In the genomic region with DNA sequence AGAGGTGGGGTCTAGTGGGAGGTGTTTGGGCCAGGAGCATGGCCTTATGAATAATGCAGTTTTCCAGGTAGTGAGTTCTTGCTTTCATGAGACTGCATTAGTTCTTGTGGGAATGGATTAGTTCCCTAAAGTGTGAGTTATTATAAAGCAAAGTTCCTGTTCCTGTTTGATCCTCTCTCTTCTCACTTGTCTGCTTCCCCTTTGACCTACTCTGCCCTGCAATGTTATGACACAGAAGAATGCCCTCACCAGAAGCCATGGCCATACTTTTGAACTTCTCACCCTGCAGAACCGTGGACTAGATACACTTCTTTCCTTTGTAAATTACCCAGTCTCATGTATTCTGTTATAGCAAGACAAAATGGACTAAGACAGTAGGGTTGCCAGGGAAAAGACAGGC, we compare ENCODE assay signal across 1 cellular context.
TF ChIP-seq lines count a peak whose summit lies in the region.

No MANE protein-coding gene starts in this region.

TF ChIP-seq in GM23338, 12 proteins besides CTCF, POLR2A, EP300 and RAD21:
- TF ChIP-seq, protein P1, sequence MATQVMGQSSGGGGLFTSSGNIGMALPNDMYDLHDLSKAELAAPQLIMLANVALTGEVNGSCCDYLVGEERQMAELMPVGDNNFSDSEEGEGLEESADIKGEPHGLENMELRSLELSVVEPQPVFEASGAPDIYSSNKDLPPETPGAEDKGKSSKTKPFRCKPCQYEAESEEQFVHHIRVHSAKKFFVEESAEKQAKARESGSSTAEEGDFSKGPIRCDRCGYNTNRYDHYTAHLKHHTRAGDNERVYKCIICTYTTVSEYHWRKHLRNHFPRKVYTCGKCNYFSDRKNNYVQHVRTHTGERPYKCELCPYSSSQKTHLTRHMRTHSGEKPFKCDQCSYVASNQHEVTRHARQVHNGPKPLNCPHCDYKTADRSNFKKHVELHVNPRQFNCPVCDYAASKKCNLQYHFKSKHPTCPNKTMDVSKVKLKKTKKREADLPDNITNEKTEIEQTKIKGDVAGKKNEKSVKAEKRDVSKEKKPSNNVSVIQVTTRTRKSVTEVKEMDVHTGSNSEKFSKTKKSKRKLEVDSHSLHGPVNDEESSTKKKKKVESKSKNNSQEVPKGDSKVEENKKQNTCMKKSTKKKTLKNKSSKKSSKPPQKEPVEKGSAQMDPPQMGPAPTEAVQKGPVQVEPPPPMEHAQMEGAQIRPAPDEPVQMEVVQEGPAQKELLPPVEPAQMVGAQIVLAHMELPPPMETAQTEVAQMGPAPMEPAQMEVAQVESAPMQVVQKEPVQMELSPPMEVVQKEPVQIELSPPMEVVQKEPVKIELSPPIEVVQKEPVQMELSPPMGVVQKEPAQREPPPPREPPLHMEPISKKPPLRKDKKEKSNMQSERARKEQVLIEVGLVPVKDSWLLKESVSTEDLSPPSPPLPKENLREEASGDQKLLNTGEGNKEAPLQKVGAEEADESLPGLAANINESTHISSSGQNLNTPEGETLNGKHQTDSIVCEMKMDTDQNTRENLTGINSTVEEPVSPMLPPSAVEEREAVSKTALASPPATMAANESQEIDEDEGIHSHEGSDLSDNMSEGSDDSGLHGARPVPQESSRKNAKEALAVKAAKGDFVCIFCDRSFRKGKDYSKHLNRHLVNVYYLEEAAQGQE (IDR thresholded peaks at IDR 0.05; ENCODE audit: unreplicated experiment) = no peak
- TF ChIP-seq EZH2 (IDR thresholded peaks at IDR 0.05; ENCODE audit: low read depth, unreplicated experiment) = no peak
- TF ChIP-seq ZNF114 (CRISPR knock-in tag; IDR thresholded peaks at IDR 0.05) = no peak
- no peak for TF ChIP-seq ZNF331 (CRISPR knock-in tag; IDR thresholded peaks at IDR 0.05; ENCODE audit: low read depth)
- TF ChIP-seq, protein P2, sequence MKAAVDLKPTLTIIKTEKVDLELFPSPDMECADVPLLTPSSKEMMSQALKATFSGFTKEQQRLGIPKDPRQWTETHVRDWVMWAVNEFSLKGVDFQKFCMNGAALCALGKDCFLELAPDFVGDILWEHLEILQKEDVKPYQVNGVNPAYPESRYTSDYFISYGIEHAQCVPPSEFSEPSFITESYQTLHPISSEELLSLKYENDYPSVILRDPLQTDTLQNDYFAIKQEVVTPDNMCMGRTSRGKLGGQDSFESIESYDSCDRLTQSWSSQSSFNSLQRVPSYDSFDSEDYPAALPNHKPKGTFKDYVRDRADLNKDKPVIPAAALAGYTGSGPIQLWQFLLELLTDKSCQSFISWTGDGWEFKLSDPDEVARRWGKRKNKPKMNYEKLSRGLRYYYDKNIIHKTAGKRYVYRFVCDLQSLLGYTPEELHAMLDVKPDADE (IDR thresholded peaks at IDR 0.05) = no peak
- no peak for TF ChIP-seq POLR2AphosphoS5 (IDR thresholded peaks at IDR 0.05; ENCODE audit: low read depth)
- TF ChIP-seq STAT1 (IDR thresholded peaks at IDR 0.05; ENCODE audit: unreplicated experiment) = no peak
- no peak for TF ChIP-seq EZH2phosphoT487 (IDR thresholded peaks at IDR 0.05; ENCODE audit: unreplicated experiment)
- TF ChIP-seq, protein P3, sequence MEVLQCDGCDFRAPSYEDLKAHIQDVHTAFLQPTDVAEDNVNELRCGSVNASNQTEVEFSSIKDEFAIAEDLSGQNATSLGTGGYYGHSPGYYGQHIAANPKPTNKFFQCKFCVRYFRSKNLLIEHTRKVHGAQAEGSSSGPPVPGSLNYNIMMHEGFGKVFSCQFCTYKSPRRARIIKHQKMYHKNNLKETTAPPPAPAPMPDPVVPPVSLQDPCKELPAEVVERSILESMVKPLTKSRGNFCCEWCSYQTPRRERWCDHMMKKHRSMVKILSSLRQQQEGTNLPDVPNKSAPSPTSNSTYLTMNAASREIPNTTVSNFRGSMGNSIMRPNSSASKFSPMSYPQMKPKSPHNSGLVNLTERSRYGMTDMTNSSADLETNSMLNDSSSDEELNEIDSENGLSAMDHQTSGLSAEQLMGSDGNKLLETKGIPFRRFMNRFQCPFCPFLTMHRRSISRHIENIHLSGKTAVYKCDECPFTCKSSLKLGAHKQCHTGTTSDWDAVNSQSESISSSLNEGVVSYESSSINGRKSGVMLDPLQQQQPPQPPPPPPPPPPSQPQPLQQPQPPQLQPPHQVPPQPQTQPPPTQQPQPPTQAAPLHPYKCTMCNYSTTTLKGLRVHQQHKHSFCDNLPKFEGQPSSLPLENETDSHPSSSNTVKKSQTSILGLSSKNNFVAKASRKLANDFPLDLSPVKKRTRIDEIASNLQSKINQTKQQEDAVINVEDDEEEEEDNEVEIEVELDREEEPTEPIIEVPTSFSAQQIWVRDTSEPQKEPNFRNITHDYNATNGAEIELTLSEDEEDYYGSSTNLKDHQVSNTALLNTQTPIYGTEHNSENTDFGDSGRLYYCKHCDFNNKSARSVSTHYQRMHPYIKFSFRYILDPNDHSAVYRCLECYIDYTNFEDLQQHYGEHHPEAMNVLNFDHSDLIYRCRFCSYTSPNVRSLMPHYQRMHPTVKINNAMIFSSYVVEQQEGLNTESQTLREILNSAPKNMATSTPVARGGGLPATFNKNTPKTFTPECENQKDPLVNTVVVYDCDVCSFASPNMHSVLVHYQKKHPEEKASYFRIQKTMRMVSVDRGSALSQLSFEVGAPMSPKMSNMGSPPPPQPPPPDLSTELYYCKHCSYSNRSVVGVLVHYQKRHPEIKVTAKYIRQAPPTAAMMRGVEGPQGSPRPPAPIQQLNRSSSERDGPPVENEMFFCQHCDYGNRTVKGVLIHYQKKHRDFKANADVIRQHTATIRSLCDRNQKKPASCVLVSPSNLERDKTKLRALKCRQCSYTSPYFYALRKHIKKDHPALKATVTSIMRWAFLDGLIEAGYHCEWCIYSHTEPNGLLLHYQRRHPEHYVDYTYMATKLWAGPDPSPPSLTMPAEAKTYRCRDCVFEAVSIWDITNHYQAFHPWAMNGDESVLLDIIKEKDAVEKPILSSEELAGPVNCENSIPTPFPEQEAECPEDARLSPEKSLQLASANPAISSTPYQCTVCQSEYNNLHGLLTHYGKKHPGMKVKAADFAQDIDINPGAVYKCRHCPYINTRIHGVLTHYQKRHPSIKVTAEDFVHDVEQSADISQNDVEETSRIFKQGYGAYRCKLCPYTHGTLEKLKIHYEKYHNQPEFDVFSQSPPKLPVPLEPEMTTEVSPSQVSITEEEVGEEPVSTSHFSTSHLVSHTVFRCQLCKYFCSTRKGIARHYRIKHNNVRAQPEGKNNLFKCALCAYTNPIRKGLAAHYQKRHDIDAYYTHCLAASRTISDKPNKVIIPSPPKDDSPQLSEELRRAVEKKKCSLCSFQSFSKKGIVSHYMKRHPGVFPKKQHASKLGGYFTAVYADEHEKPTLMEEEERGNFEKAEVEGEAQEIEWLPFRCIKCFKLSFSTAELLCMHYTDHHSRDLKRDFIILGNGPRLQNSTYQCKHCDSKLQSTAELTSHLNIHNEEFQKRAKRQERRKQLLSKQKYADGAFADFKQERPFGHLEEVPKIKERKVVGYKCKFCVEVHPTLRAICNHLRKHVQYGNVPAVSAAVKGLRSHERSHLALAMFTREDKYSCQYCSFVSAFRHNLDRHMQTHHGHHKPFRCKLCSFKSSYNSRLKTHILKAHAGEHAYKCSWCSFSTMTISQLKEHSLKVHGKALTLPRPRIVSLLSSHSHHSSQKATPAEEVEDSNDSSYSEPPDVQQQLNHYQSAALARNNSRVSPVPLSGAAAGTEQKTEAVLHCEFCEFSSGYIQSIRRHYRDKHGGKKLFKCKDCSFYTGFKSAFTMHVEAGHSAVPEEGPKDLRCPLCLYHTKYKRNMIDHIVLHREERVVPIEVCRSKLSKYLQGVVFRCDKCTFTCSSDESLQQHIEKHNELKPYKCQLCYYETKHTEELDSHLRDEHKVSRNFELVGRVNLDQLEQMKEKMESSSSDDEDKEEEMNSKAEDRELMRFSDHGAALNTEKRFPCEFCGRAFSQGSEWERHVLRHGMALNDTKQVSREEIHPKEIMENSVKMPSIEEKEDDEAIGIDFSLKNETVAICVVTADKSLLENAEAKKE (CRISPR knock-in tag; IDR thresholded peaks at IDR 0.05) = no peak
- no peak for TF ChIP-seq NANOG (IDR thresholded peaks at IDR 0.05; ENCODE audit: borderline replicate concordance)
- no peak for TF ChIP-seq JUNB (IDR thresholded peaks at IDR 0.05; ENCODE audit: unreplicated experiment)
- no peak for TF ChIP-seq CREB1 (CRISPR knock-in tag; IDR thresholded peaks at IDR 0.05; ENCODE audit: low read depth)
